27 cellular contexts compared by ENCODE assay signal in genomic region chr1:169849346-169850022, GRCh38.
"Had no signal": no experiment of that assay in that cellular context is flagged by ENCODE, and none has a peak within 500 bp of the region (broad histone marks: within the 10 kb centered on the region; RNA-seq: fewer than 3 reads in every experiment).

No MANE protein-coding gene starts in this region.

- H3K27me3 Mint-ChIP-seq: T-cell had no signal

- DNase-seq: activated CD4-positive, alpha-beta T cell treated with anti-CD3 and anti-CD28 coated beads for 4 hours; activated CD4-positive, alpha-beta T cell treated with anti-CD3 and anti-CD28 coated beads, Interleukin-2, amount 50 U/mL, for 4 hours; activated naive CD4-positive, alpha-beta T cell treated with Interleukin-2 at 50 U/mL for 16 hours; activated T-cell treated with anti-CD3 and anti-CD28 coated beads for 4 hours; activated T-cell treated with anti-CD3 and anti-CD28 coated beads, Interleukin-2, amount 50 U/mL, for 72 hours; amniotic stem cell; brain microvascular endothelial cell; central memory CD4-positive, alpha-beta T cell; foreskin fibroblast; head of caudate nucleus; hippocampal formation; left colon; lower lobe of right lung; mesendoderm; natural killer cell; occipital lobe; right cardiac atrium; spleen; stimulated activated naive CD4-positive, alpha-beta T cell treated with Interleukin-2 at 50 U/mL for 16 hours; T-cell; testis; transverse colon had no signal

- H3K4me3 Mint-ChIP-seq: activated T-cell treated with anti-CD3 and anti-CD28 coated beads, Interleukin-2, amount 50 U/mL, for 72 hours; natural killer cell; neural progenitor cell; T-cell had no signal

- H3K4me1 Mint-ChIP-seq: neural progenitor cell had no signal

- H2AFZ ChIP-seq: neural progenitor cell had no signal

- H3K9me3 Mint-ChIP-seq: activated T-cell treated with anti-CD3 and anti-CD28 coated beads, Interleukin-2, amount 50 U/mL, for 72 hours; natural killer cell; neural progenitor cell had no signal

- H3K4me2 ChIP-seq: neural progenitor cell had no signal

- H3K4me1 ChIP-seq: lower lobe of right lung, neural progenitor cell, spleen, testis, transverse colon had no signal

- H3K9me3 ChIP-seq: lower lobe of right lung, spleen, testis, transverse colon had no signal

- FAIRE-seq: endothelial cell of umbilical vein, keratinocyte, urothelium cell line had no signal

- H3K9ac ChIP-seq: neural progenitor cell had no signal

- ATAC-seq: activated T-cell treated with anti-CD3 and anti-CD28 coated beads, Interleukin-2, amount 50 U/mL, for 72 hours; esophagus mucosa; left colon; lower lobe of right lung; natural killer cell; right cardiac atrium; T-cell had no signal

- H3K27ac ChIP-seq: brain microvascular endothelial cell, lower lobe of right lung, neural progenitor cell, spleen, testis, transverse colon had no signal

- H3K4me3 ChIP-seq: lower lobe of right lung, neural progenitor cell, spleen, testis, transverse colon had no signal

- H3K27ac Mint-ChIP-seq: activated T-cell treated with anti-CD3 and anti-CD28 coated beads, Interleukin-2, amount 50 U/mL, for 72 hours; natural killer cell; neural progenitor cell; T-cell had no signal

- H3K27me3 ChIP-seq: brain microvascular endothelial cell, neural progenitor cell, spleen, testis, transverse colon had no signal
